1 cellular context compared by ENCODE assay signal in the genomic region with DNA sequence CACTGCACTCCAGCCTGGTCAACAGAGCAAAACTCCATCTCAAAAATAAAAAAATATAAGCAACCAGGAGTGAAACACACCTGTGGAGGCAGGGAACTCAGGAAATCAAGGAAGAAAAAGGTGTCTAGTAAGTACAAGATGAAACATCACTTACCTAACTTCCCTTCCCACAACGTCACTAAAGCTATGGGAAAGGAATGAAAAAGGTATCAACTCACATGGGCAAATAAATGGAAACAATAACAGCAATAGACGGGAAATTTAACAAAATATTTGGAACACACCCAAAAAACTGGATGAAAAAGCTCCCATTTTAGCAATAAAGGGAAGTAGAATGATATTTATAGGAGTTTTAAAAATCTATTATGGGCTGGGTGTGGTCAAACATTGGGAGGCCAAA.
TF ChIP-seq lines count a peak whose summit lies in the region.

No MANE protein-coding gene starts in this region.

TF ChIP-seq in GM23338, 12 proteins besides CTCF, POLR2A, EP300 and RAD21 (continued from another document):
- TF ChIP-seq, protein P1, sequence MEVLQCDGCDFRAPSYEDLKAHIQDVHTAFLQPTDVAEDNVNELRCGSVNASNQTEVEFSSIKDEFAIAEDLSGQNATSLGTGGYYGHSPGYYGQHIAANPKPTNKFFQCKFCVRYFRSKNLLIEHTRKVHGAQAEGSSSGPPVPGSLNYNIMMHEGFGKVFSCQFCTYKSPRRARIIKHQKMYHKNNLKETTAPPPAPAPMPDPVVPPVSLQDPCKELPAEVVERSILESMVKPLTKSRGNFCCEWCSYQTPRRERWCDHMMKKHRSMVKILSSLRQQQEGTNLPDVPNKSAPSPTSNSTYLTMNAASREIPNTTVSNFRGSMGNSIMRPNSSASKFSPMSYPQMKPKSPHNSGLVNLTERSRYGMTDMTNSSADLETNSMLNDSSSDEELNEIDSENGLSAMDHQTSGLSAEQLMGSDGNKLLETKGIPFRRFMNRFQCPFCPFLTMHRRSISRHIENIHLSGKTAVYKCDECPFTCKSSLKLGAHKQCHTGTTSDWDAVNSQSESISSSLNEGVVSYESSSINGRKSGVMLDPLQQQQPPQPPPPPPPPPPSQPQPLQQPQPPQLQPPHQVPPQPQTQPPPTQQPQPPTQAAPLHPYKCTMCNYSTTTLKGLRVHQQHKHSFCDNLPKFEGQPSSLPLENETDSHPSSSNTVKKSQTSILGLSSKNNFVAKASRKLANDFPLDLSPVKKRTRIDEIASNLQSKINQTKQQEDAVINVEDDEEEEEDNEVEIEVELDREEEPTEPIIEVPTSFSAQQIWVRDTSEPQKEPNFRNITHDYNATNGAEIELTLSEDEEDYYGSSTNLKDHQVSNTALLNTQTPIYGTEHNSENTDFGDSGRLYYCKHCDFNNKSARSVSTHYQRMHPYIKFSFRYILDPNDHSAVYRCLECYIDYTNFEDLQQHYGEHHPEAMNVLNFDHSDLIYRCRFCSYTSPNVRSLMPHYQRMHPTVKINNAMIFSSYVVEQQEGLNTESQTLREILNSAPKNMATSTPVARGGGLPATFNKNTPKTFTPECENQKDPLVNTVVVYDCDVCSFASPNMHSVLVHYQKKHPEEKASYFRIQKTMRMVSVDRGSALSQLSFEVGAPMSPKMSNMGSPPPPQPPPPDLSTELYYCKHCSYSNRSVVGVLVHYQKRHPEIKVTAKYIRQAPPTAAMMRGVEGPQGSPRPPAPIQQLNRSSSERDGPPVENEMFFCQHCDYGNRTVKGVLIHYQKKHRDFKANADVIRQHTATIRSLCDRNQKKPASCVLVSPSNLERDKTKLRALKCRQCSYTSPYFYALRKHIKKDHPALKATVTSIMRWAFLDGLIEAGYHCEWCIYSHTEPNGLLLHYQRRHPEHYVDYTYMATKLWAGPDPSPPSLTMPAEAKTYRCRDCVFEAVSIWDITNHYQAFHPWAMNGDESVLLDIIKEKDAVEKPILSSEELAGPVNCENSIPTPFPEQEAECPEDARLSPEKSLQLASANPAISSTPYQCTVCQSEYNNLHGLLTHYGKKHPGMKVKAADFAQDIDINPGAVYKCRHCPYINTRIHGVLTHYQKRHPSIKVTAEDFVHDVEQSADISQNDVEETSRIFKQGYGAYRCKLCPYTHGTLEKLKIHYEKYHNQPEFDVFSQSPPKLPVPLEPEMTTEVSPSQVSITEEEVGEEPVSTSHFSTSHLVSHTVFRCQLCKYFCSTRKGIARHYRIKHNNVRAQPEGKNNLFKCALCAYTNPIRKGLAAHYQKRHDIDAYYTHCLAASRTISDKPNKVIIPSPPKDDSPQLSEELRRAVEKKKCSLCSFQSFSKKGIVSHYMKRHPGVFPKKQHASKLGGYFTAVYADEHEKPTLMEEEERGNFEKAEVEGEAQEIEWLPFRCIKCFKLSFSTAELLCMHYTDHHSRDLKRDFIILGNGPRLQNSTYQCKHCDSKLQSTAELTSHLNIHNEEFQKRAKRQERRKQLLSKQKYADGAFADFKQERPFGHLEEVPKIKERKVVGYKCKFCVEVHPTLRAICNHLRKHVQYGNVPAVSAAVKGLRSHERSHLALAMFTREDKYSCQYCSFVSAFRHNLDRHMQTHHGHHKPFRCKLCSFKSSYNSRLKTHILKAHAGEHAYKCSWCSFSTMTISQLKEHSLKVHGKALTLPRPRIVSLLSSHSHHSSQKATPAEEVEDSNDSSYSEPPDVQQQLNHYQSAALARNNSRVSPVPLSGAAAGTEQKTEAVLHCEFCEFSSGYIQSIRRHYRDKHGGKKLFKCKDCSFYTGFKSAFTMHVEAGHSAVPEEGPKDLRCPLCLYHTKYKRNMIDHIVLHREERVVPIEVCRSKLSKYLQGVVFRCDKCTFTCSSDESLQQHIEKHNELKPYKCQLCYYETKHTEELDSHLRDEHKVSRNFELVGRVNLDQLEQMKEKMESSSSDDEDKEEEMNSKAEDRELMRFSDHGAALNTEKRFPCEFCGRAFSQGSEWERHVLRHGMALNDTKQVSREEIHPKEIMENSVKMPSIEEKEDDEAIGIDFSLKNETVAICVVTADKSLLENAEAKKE (CRISPR knock-in tag; IDR thresholded peaks at IDR 0.05), result no peak
- no peak for TF ChIP-seq POLR2AphosphoS5 (IDR thresholded peaks at IDR 0.05; ENCODE audit: low read depth)
- TF ChIP-seq, protein P2, sequence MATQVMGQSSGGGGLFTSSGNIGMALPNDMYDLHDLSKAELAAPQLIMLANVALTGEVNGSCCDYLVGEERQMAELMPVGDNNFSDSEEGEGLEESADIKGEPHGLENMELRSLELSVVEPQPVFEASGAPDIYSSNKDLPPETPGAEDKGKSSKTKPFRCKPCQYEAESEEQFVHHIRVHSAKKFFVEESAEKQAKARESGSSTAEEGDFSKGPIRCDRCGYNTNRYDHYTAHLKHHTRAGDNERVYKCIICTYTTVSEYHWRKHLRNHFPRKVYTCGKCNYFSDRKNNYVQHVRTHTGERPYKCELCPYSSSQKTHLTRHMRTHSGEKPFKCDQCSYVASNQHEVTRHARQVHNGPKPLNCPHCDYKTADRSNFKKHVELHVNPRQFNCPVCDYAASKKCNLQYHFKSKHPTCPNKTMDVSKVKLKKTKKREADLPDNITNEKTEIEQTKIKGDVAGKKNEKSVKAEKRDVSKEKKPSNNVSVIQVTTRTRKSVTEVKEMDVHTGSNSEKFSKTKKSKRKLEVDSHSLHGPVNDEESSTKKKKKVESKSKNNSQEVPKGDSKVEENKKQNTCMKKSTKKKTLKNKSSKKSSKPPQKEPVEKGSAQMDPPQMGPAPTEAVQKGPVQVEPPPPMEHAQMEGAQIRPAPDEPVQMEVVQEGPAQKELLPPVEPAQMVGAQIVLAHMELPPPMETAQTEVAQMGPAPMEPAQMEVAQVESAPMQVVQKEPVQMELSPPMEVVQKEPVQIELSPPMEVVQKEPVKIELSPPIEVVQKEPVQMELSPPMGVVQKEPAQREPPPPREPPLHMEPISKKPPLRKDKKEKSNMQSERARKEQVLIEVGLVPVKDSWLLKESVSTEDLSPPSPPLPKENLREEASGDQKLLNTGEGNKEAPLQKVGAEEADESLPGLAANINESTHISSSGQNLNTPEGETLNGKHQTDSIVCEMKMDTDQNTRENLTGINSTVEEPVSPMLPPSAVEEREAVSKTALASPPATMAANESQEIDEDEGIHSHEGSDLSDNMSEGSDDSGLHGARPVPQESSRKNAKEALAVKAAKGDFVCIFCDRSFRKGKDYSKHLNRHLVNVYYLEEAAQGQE (IDR thresholded peaks at IDR 0.05; ENCODE audit: unreplicated experiment), result no peak
- no peak for TF ChIP-seq EZH2phosphoT487 (IDR thresholded peaks at IDR 0.05; ENCODE audit: unreplicated experiment)
- no peak for TF ChIP-seq ZNF331 (CRISPR knock-in tag; IDR thresholded peaks at IDR 0.05; ENCODE audit: low read depth)
